ENCODE assay signal across 11 cellular contexts in genomic region chr20:40683221-40683893, GRCh38. TPM values are rescaled to one million over a fixed set of nuclear protein-coding genes. Genes with fewer than 3 reads are reported as not detected.
DNase-seq lines count a peak whose midpoint lies in the region; TF ChIP-seq lines count a peak whose summit lies in the region.
"Had no signal": no experiment of that assay in that cellular context is flagged by ENCODE, and none has a peak within 500 bp of the region (broad histone marks: within the 10 kb centered on the region; RNA-seq: fewer than 3 reads in every experiment).

No MANE protein-coding gene starts in this region.

- no peak overlapping the region for H3K27ac Mint-ChIP-seq in glutamatergic neuron (ENCODE audit: unreplicated experiment)

- H3K4me3 ChIP-seq in muscle layer of duodenum (ENCODE audit: low read depth in 1 of 2, low read length in 2 of 2): peak overlapping the region; percentile 28 to 46

- peak overlapping the region; percentile 35 for H3K27ac ChIP-seq in muscle layer of duodenum (ENCODE audit: low read length)

- no peaks in the 10 kb centered on the region for H3K36me3 Mint-ChIP-seq in glutamatergic neuron (ENCODE audit: unreplicated experiment)

- peaks cover 7% of the 10 kb centered on the region for H3K27me3 ChIP-seq in muscle layer of duodenum (ENCODE audit: low read depth, low read length)

- no peaks in the 10 kb centered on the region for H3K9me3 ChIP-seq in muscle layer of duodenum (ENCODE audit: control insufficient read depth in 1 of 2, low read length in 2 of 2)

- H3K4me1 Mint-ChIP-seq in glutamatergic neuron (ENCODE audit: low read depth, unreplicated experiment): peaks cover 8% of the 10 kb centered on the region

- TF ChIP-seq CTCF in glutamatergic neuron (IDR thresholded peaks at IDR 0.05; ENCODE audit: partially characterized antibody, unreplicated experiment): no peak

- H3K27me3 Mint-ChIP-seq in glutamatergic neuron (ENCODE audit: unreplicated experiment): peaks cover 25% of the 10 kb centered on the region

- DNase-seq in NCI-H82 (lab: John Stamatoyannopoulos, UW) (peak; percentile 13), NCI-H82 treated with DMSO at 0.1 percent for 48 hours (lab: John Stamatoyannopoulos, UW; ENCODE audit: unreplicated experiment) (no peak), glutamatergic neuron (peak; percentile 51), ureter (ENCODE audit: low spot score) (peak; percentile 54), mucosa of gallbladder (ENCODE audit: low spot score) (no peak), NCI-H2171 (lab: John Stamatoyannopoulos, UW) (no peak)
- DNase-seq in activated CD8-positive, alpha-beta memory T cell treated with anti-CD3 and anti-CD28 coated beads, Interleukin-2, amount 50 U/mL, for 4 hours: no peak
- DNase-seq: 8988T, foreskin fibroblast, Kasumi-1 had no signal

- peaks cover 6 to 27% of the 10 kb centered on the region in 2 donors for H3K4me1 ChIP-seq in muscle layer of duodenum (ENCODE audit: control insufficient read depth in 1 of 2, insufficient read depth in 2 of 2, low read length in 2 of 2)

- H3K4me3 Mint-ChIP-seq in glutamatergic neuron (ENCODE audit: unreplicated experiment): peak overlapping the region; percentile 88

- no peaks in the 10 kb centered on the region for H3K36me3 ChIP-seq in muscle layer of duodenum (ENCODE audit: control insufficient read depth in 1 of 2, insufficient read depth in 2 of 2, low read length in 2 of 2)

- peaks cover 15% of the 10 kb centered on the region for H3K9me3 Mint-ChIP-seq in glutamatergic neuron (ENCODE audit: unreplicated experiment)

RNA-seq across cellular contexts. Expression of gene MAFB, which starts 5.7 kb away (rescaled TPM):
- 4.6 TPM for total RNA-seq in glutamatergic neuron (ENCODE audit: unreplicated experiment)
- 17.3 TPM for total RNA-seq in ureter
- 22.5 TPM for total RNA-seq in mucosa of gallbladder

Comparison
In these comparisons a context has a peak if more than half of its experiments do, and no peak if none do; other contexts are left out.
1. DNase-seq: peak in NCI-H82 (single experiment), glutamatergic neuron (single experiment) and ureter (single experiment); none in NCI-H82 treated with DMSO at 0.1 percent for 48 hours (single experiment), activated CD8-positive, alpha-beta memory T cell treated with anti-CD3 and anti-CD28 coated beads, Interleukin-2, amount 50 U/mL, for 4 hours (single experiment), mucosa of gallbladder (single experiment) and NCI-H2171 (single experiment).